35 cellular contexts compared by ENCODE assay signal in the genomic region with DNA sequence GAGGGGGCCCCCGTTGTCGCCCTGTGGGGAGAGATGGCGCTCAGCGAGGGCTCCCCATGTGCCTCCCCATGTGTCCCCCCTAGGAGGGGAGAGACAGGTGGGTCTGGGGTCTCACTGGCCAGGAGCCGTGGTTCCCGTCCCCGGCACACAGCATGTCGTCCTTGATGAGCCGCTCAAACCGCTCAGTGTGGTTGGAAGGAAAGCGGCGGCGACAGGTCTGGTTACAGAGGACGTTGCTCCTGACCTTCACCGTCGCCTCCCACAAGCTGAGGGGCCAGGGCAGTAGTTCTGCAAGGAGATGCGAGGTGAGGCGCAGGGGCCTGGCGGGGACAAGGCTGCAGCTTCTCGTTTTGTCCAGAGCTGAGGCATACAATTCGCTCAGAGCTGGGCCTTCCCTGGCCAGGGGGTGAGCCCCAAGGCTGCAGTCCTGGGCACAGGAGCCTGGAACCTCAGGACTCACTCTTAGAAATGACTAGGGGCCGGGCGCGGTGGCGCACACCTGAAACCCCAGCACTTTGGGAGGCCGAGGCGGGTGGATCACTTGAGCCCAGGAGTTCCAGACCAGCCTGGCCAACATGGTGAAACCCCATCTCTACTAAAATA. TPM values are rescaled to one million over a fixed set of nuclear protein-coding genes. Genes with fewer than 3 reads are reported as not detected.
"Had no signal": no experiment of that assay in that cellular context is flagged by ENCODE, and none has a peak within 500 bp of the region (broad histone marks: within the 10 kb centered on the region; RNA-seq: fewer than 3 reads in every experiment).

No MANE protein-coding gene starts in this region.

- H3K36me3 ChIP-seq: ascending aorta, breast epithelium, cardiac muscle cell, colonic mucosa, esophagus squamous epithelium, gastroesophageal sphincter had no signal

- ATAC-seq: activated CD4-positive, alpha-beta T cell treated with anti-CD3 and anti-CD28 coated beads for 36 hours; activated CD8-positive, alpha-beta memory T cell treated with anti-CD3 and anti-CD28 coated beads, Interleukin-2, amount 10 ng/mL, durations not matched to agents 7 days and 5 days; activated CD8-positive, alpha-beta T cell treated with anti-CD3 and anti-CD28 coated beads, Interleukin-2, amount 10 ng/mL, durations not matched to agents 7 days and 5 days; activated naive CD4-positive, alpha-beta T cell treated with anti-CD3 and anti-CD28 coated beads, Interleukin-2, amount 50 U/mL, for 72 hours; activated T-cell treated with anti-CD3 and anti-CD28 coated beads, Interleukin-2, amount 50 U/mL, for 72 hours; gastroesophageal sphincter had no signal

- H3K9me3 ChIP-seq: ascending aorta, breast epithelium, colonic mucosa, esophagus squamous epithelium, gastroesophageal sphincter had no signal

- DNase-seq: activated CD4-positive, alpha-beta memory T cell treated with anti-CD3 and anti-CD28 coated beads for 36 hours; activated CD4-positive, alpha-beta T cell treated with anti-CD3 and anti-CD28 coated beads for 36 hours; activated CD4-positive, alpha-beta T cell treated with anti-CD3 and anti-CD28 coated beads, Interleukin-2, amount 10 ng/mL, durations not matched to agents 24 days and 14 days; activated CD4-positive, CD25-positive, alpha-beta regulatory T cell; activated CD4-positive, CD25-positive, alpha-beta regulatory T cell treated with anti-CD3 and anti-CD28 coated beads, Interleukin-2, amount 50 U/mL, for 72 hours; activated CD8-positive, alpha-beta memory T cell treated with anti-CD3 and anti-CD28 coated beads, Interleukin-2, amount 10 ng/mL, durations not matched to agents 7 days and 5 days; activated CD8-positive, alpha-beta memory T cell treated with anti-CD3 and anti-CD28 coated beads, Interleukin-2, amount 50 U/mL, for 4 hours; activated CD8-positive, alpha-beta T cell treated with anti-CD3 and anti-CD28 coated beads, Interleukin-2, amount 10 ng/mL, durations not matched to agents 7 days and 5 days; activated gamma-delta T cell; activated naive CD4-positive, alpha-beta T cell; activated naive CD4-positive, alpha-beta T cell treated with anti-CD3 and anti-CD28 coated beads, Interleukin-2, amount 10 ng/mL, durations not matched to agents 7 days and 5 days; activated naive CD8-positive, alpha-beta T cell treated with anti-CD3 and anti-CD28 coated beads, Interleukin-2, amount 10 ng/mL, durations not matched to agents 7 days and 5 days; activated T-cell treated with anti-CD3 and anti-CD28 coated beads, Interleukin-2, amount 50 U/mL, for 1 hour; activated T-cell treated with anti-CD3 and anti-CD28 coated beads, Interleukin-2, amount 50 U/mL, for 72 hours; central memory CD4-positive, alpha-beta T cell; cerebellar nuclear complex; colonic mucosa; effector CD8-positive, alpha-beta T cell; esophagus squamous epithelium; foreskin melanocyte; T-helper 2 cell had no signal

- H3K27ac ChIP-seq: ascending aorta, breast epithelium, cardiac muscle cell, colonic mucosa, esophagus squamous epithelium, gastroesophageal sphincter had no signal

- H3K4me3 ChIP-seq: ascending aorta, breast epithelium, cardiac muscle cell, colonic mucosa, esophagus squamous epithelium, gastroesophageal sphincter had no signal

- H3K4me1 ChIP-seq: ascending aorta, breast epithelium had no signal

- FAIRE-seq: endometrium, endothelial cell of umbilical vein had no signal

RNA-seq across cellular contexts. Expression of a gene that starts 30.7 kb away (rescaled TPM):
- total RNA-seq: activated CD4-positive, alpha-beta memory T cell treated with anti-CD3 and anti-CD28 coated beads for 36 hours; activated CD4-positive, alpha-beta T cell treated with anti-CD3 and anti-CD28 coated beads for 36 hours; activated CD4-positive, alpha-beta T cell treated with anti-CD3 and anti-CD28 coated beads, Interleukin-2, amount 10 ng/mL, durations not matched to agents 24 days and 14 days; activated CD8-positive, alpha-beta memory T cell treated with anti-CD3 and anti-CD28 coated beads for 36 hours; activated CD8-positive, alpha-beta memory T cell treated with anti-CD3 and anti-CD28 coated beads, Interleukin-2, amount 10 ng/mL, durations not matched to agents 7 days and 5 days; activated CD8-positive, alpha-beta T cell treated with anti-CD3 and anti-CD28 coated beads, Interleukin-2, amount 10 ng/mL, durations not matched to agents 7 days and 5 days; activated naive CD4-positive, alpha-beta T cell treated with anti-CD3 and anti-CD28 coated beads, Interleukin-2, amount 50 U/mL, for 72 hours; activated naive CD8-positive, alpha-beta T cell treated with anti-CD3 and anti-CD28 coated beads, Interleukin-2, amount 10 ng/mL, durations not matched to agents 7 days and 5 days; activated T-cell treated with anti-CD3 and anti-CD28 coated beads, Interleukin-2, amount 50 U/mL, for 72 hours; cardiac muscle cell; dermis microvascular lymphatic vessel endothelial cell; endothelial cell of umbilical vein; epithelial cell of proximal tubule; fibroblast of lung; fibroblast of villous mesenchyme; glomerular endothelial cell; T-helper 1 cell treated with Interleukin-12 subunit alpha and Interleukin-12 subunit beta and Interleukin-4 antibody, amounts not matched to agents 30 ng/mL and 1 ng/mL, for 36 hours had no signal
- polyA plus RNA-seq: cardiac muscle cell, endothelial cell of umbilical vein, fibroblast of lung had no signal

RNA-seq across cellular contexts. Expression of a gene that starts 46.1 kb away (rescaled TPM):
- total RNA-seq: activated CD4-positive, alpha-beta memory T cell treated with anti-CD3 and anti-CD28 coated beads for 36 hours; activated CD4-positive, alpha-beta T cell treated with anti-CD3 and anti-CD28 coated beads for 36 hours; activated CD4-positive, alpha-beta T cell treated with anti-CD3 and anti-CD28 coated beads, Interleukin-2, amount 10 ng/mL, durations not matched to agents 24 days and 14 days; activated CD8-positive, alpha-beta memory T cell treated with anti-CD3 and anti-CD28 coated beads for 36 hours; activated CD8-positive, alpha-beta memory T cell treated with anti-CD3 and anti-CD28 coated beads, Interleukin-2, amount 10 ng/mL, durations not matched to agents 7 days and 5 days; activated CD8-positive, alpha-beta T cell treated with anti-CD3 and anti-CD28 coated beads, Interleukin-2, amount 10 ng/mL, durations not matched to agents 7 days and 5 days; activated naive CD8-positive, alpha-beta T cell treated with anti-CD3 and anti-CD28 coated beads, Interleukin-2, amount 10 ng/mL, durations not matched to agents 7 days and 5 days; cardiac muscle cell; dermis microvascular lymphatic vessel endothelial cell; endothelial cell of umbilical vein; epithelial cell of proximal tubule; fibroblast of lung; fibroblast of villous mesenchyme; glomerular endothelial cell; T-helper 1 cell treated with Interleukin-12 subunit alpha and Interleukin-12 subunit beta and Interleukin-4 antibody, amounts not matched to agents 30 ng/mL and 1 ng/mL, for 36 hours had no signal
- polyA plus RNA-seq: cardiac muscle cell, endothelial cell of umbilical vein, fibroblast of lung had no signal

RNA-seq across cellular contexts. Expression of a gene that starts 56.6 kb away (rescaled TPM):
- total RNA-seq: activated CD4-positive, alpha-beta memory T cell treated with anti-CD3 and anti-CD28 coated beads for 36 hours; activated CD4-positive, alpha-beta T cell treated with anti-CD3 and anti-CD28 coated beads for 36 hours; activated CD4-positive, alpha-beta T cell treated with anti-CD3 and anti-CD28 coated beads, Interleukin-2, amount 10 ng/mL, durations not matched to agents 24 days and 14 days; activated CD8-positive, alpha-beta memory T cell treated with anti-CD3 and anti-CD28 coated beads for 36 hours; activated CD8-positive, alpha-beta memory T cell treated with anti-CD3 and anti-CD28 coated beads, Interleukin-2, amount 10 ng/mL, durations not matched to agents 7 days and 5 days; activated CD8-positive, alpha-beta T cell treated with anti-CD3 and anti-CD28 coated beads, Interleukin-2, amount 10 ng/mL, durations not matched to agents 7 days and 5 days; activated naive CD8-positive, alpha-beta T cell treated with anti-CD3 and anti-CD28 coated beads, Interleukin-2, amount 10 ng/mL, durations not matched to agents 7 days and 5 days; ascending aorta; cardiac muscle cell; dermis microvascular lymphatic vessel endothelial cell; endothelial cell of umbilical vein; epithelial cell of proximal tubule; fibroblast of lung; fibroblast of villous mesenchyme; glomerular endothelial cell; T-helper 1 cell treated with Interleukin-12 subunit alpha and Interleukin-12 subunit beta and Interleukin-4 antibody, amounts not matched to agents 30 ng/mL and 1 ng/mL, for 36 hours had no signal
- polyA plus RNA-seq: cardiac muscle cell, endothelial cell of umbilical vein, fibroblast of lung had no signal
